In genomic region chr1:17909634-17910033, GRCh38 we compare ENCODE assay signal across 10 cellular contexts.
DNase-seq lines count a peak whose midpoint lies in the region; ATAC-seq, FAIRE-seq and TF ChIP-seq lines count a peak whose summit lies in the region.
"Had no signal": no experiment of that assay in that cellular context is flagged by ENCODE, and none has a peak within 500 bp of the region (broad histone marks: within the 10 kb centered on the region; RNA-seq: fewer than 3 reads in every experiment).

No MANE protein-coding gene starts in this region.

- ATAC-seq in HepG2 (peak; percentile 44), GM18867 (IDR thresholded peaks at IDR 0.05; ENCODE audit: unreplicated experiment) (no peak)

- POLR2A ChIA-PET in BJ (lab: Charles Lee) = no interaction called here
- POLR2A ChIA-PET in HepG2 (lab: Yijun Ruan, JAX) = no interaction called here
- POLR2A ChIA-PET in CD4-positive, alpha-beta memory T cell (lab: Charles Lee; ENCODE audit: partially characterized antibody) = no interaction called here

- H3K27ac ChIP-seq in brain microvascular endothelial cell = no peak overlapping the region
- no peak overlapping the region for H3K27ac ChIP-seq in HepG2 (ENCODE audit: extremely low read length, insufficient read depth, low read length)
- H3K27ac ChIP-seq in CD4-positive, alpha-beta memory T cell (ENCODE audit: low read depth, low read length) = no peak overlapping the region
- H3K27ac ChIP-seq in transverse colon = no peak overlapping the region
- H3K27ac ChIP-seq: Peyer's patch had no signal

- H3K36me3 ChIP-seq in BJ (ENCODE audit: control insufficient read depth, insufficient read depth, low read length) (no peaks in the 10 kb centered on the region), brain microvascular endothelial cell (replicated peaks) (no peaks in the 10 kb centered on the region), HepG2 (replicated peaks in 1 of 2; ENCODE audit: control insufficient read depth in 1 of 2, insufficient read depth in 2 of 2, low read length in 2 of 2) (no peaks in the 10 kb centered on the region), transverse colon (no peaks in the 10 kb centered on the region)
- no peaks in the 10 kb centered on the region for H3K36me3 ChIP-seq in CD4-positive, alpha-beta memory T cell (ENCODE audit: insufficient read depth, low read length)
- H3K36me3 ChIP-seq: Peyer's patch had no signal

- H3K4me3 Mint-ChIP-seq in HFFc6 = no peak overlapping the region
- H3K4me3 Mint-ChIP-seq in CD4-positive, alpha-beta memory T cell = no peak overlapping the region

- H3K9ac ChIP-seq in HepG2 (ENCODE audit: insufficient read depth, low read depth, low read length) = no peak overlapping the region

- H3K4me1 Mint-ChIP-seq in HFFc6 (ENCODE audit: low read depth) = peaks cover 14% of the 10 kb centered on the region
- no peaks in the 10 kb centered on the region for H3K4me1 Mint-ChIP-seq in CD4-positive, alpha-beta memory T cell

- FAIRE-seq in HepG2 (lab: Jason Lieb, UNC) = no peak

- H3K9me3 ChIP-seq in HepG2 (ENCODE audit: low read length) (no peaks in the 10 kb centered on the region), transverse colon (no peaks in the 10 kb centered on the region)
- H3K9me3 ChIP-seq in CD4-positive, alpha-beta memory T cell (ENCODE audit: control insufficient read depth in 1 of 2, low read length in 2 of 2) = no peaks in the 10 kb centered on the region
- H3K9me3 ChIP-seq: Peyer's patch had no signal

- H3K79me2 ChIP-seq in HepG2 (ENCODE audit: insufficient read depth, low read length) = no peaks in the 10 kb centered on the region

- H3K4me3 ChIP-seq in BJ (ENCODE audit: low read depth, low read length) (no peak overlapping the region), brain microvascular endothelial cell (ENCODE audit: low read depth, low read length) (no peak overlapping the region), HepG2 (replicated peaks in 1 of 3; ENCODE audit: insufficient read depth in 1 of 3, low read depth in 2 of 3, low read length in 3 of 3) (no peak overlapping the region), transverse colon (no peak overlapping the region)
- no peak overlapping the region for H3K4me3 ChIP-seq in CD4-positive, alpha-beta memory T cell (ENCODE audit: low read length in 2 of 2)
- H3K4me3 ChIP-seq: Peyer's patch had no signal

- no peak overlapping the region for H3K27ac Mint-ChIP-seq in HFFc6
- H3K27ac Mint-ChIP-seq in CD4-positive, alpha-beta memory T cell = no peak overlapping the region

- no peaks in the 10 kb centered on the region for H3K9me3 Mint-ChIP-seq in HFFc6
- peaks cover 0 to 4% (median 0%) of the 10 kb centered on the region in 8 donors for H3K9me3 Mint-ChIP-seq in CD4-positive, alpha-beta memory T cell

- DNase-seq in BJ (ENCODE audit: low read depth) (no peak), HFFc6 (peak; percentile 49), brain microvascular endothelial cell (peak; percentile 21), HepG2 (ENCODE audit: low spot score) (no peak), transverse colon (no peak)
- DNase-seq in CD4-positive, alpha-beta memory T cell = no peak
- no peak for DNase-seq in stimulated activated naive CD4-positive, alpha-beta T cell treated with Interleukin-2 at 50 U/mL for 16 hours (lab: John Stamatoyannopoulos, UW)
- DNase-seq: kidney glomerular epithelial cell, Peyer's patch had no signal

- peaks cover 10% of the 10 kb centered on the region for H3K27me3 Mint-ChIP-seq in HFFc6 (ENCODE audit: insufficient read depth)
- peaks cover 12 to 29% of the 10 kb centered on the region in 2 donors for H3K27me3 Mint-ChIP-seq in CD4-positive, alpha-beta memory T cell

- WGBS in HepG2 (ENCODE audit: low lambda C conversion rate) = 20% methylated on average over 3 of the region's 4 CpGs
- 20 to 40% methylated on average over 1 to 4 of the region's 4 CpGs for WGBS in transverse colon (ENCODE audit: low coverage in 1 of 2), 2 donors

- H4K20me1 ChIP-seq in HepG2 (ENCODE audit: insufficient read depth, low read length) = no peaks in the 10 kb centered on the region; the same call in 1 of the 2 replicates

- TF ChIP-seq EP300 in HepG2 (IDR thresholded peaks at IDR 0.05; ENCODE audit: low read depth in 2 of 2, low read length in 2 of 2) (no peak), HepG2 (CRISPR knock-in tag; IDR thresholded peaks at IDR 0.05; ENCODE audit: borderline replicate concordance) (no peak), transverse colon (IDR thresholded peaks at IDR 0.05; ENCODE audit: low read depth) (no peak)

- TF ChIP-seq POLR2A in HepG2 (IDR thresholded peaks at IDR 0.05; ENCODE audit: insufficient read depth in 1 of 2, low read depth in 2 of 2, low read length in 2 of 2) (no peak), transverse colon (IDR thresholded peaks at IDR 0.05) (no peak)

- H3K4me1 ChIP-seq in HepG2 (ENCODE audit: insufficient read depth, low read length) (no peaks in the 10 kb centered on the region), transverse colon (no peaks in the 10 kb centered on the region)
- no peaks in the 10 kb centered on the region for H3K4me1 ChIP-seq in CD4-positive, alpha-beta memory T cell (ENCODE audit: insufficient read depth, low read length)
- H3K4me1 ChIP-seq: Peyer's patch had no signal

- intact Hi-C loops in HepG2 (cut with micrococcal nuclease; ENCODE audit: unreplicated experiment) = no loop called here
- intact Hi-C loops in CD4-positive, alpha-beta memory T cell (cut with micrococcal nuclease) = no loop called here
- intact Hi-C loops in transverse colon (cut with DNase I; ENCODE audit: low total_unique reads) = no loop called here

- in situ Hi-C loops in brain microvascular endothelial cell (cut with HindIII; ENCODE audit: low pct_ligation_motif_present, low sequenced_read_pairs) = no loop called here
- in situ Hi-C loops in HepG2 (cut with HindIII; ENCODE audit: extremely low pct_ligation_motif_present, low pct_unique_long_range_greater_than_20kb) = no loop called here
- in situ Hi-C loops in transverse colon (cut with MboI; ENCODE audit: low pct_ligation_motif_present in 1 of 4, low pct_unique_long_range_greater_than_20kb in 1 of 4, low sequenced_read_pairs in 3 of 4) = loop anchor here in 1 of 4 donors (25.0 kb wide), 1 partner anchor 678 kb away; no protein-coding TSS in a partner anchor

- no peaks in the 10 kb centered on the region for H3K36me3 Mint-ChIP-seq in HFFc6 (ENCODE audit: low read depth)
- H3K36me3 Mint-ChIP-seq in CD4-positive, alpha-beta memory T cell = no peaks in the 10 kb centered on the region

- TF ChIP-seq CTCF in BJ (IDR thresholded peaks at IDR 0.05; ENCODE audit: insufficient read depth, low read depth, low read length) (peak; percentile 44), HFFc6 (IDR thresholded peaks at IDR 0.05) (peak; percentile 78), brain microvascular endothelial cell (IDR thresholded peaks at IDR 0.05; ENCODE audit: low read depth, low read length, missing control alignments) (peak; percentile 63), HepG2 (CRISPR knock-in tag; IDR thresholded peaks at IDR 0.05) (peak; percentile 49), transverse colon (IDR thresholded peaks at IDR 0.05) (no peak)

- CTCF ChIA-PET in BJ (lab: Yijun Ruan, JAX) = interaction anchor here (0.6 to 3.1 kb wide), 8 partner anchors 12 to 258 kb away, joined by 3 to 15 read pairs (median 4); no protein-coding TSS in a partner anchor
- CTCF ChIA-PET in HepG2 (lab: Yijun Ruan, JAX; ENCODE audit: low intra/inter-chr PET ratio, low total read pairs) = no interaction called here
- CTCF ChIA-PET in CD4-positive, alpha-beta memory T cell (lab: Charles Lee; ENCODE audit: partially characterized antibody) = no interaction called here

- H3K27me3 ChIP-seq in BJ (ENCODE audit: control insufficient read depth, insufficient read depth, low read length) = peaks cover 4% of the 10 kb centered on the region; the same call in 1 of the 2 replicates
- no peaks in the 10 kb centered on the region for H3K27me3 ChIP-seq in brain microvascular endothelial cell (replicated peaks)
- H3K27me3 ChIP-seq in HepG2 (ENCODE audit: control insufficient read depth in 1 of 2, insufficient read depth in 2 of 2, low read length in 2 of 2) = peaks cover 0 to 4% of the 10 kb centered on the region in 2 experiments; a peak in 2 of 5 replicates
- H3K27me3 ChIP-seq in CD4-positive, alpha-beta memory T cell (ENCODE audit: insufficient read depth, low read length) = no peaks in the 10 kb centered on the region
- H3K27me3 ChIP-seq in transverse colon = peaks cover 81% of the 10 kb centered on the region
- H3K27me3 ChIP-seq: Peyer's patch had no signal

- no peak overlapping the region for H3K4me2 ChIP-seq in HepG2 (ENCODE audit: low read depth, low read length)

- no peak for TF ChIP-seq RAD21 in HepG2 (CRISPR knock-in tag; IDR thresholded peaks at IDR 0.05)

- no TSS peak for BruUV-seq in HepG2 (replicated peaks; lab: Mats Ljungman, UMichigan)

- H2AFZ ChIP-seq in HepG2 (ENCODE audit: low read length) = no peak overlapping the region

TF ChIP-seq in HepG2, 621 proteins besides CTCF, POLR2A, EP300 and RAD21:
- no peak for TF ChIP-seq MED8 (CRISPR knock-in tag; IDR thresholded peaks at IDR 0.05; ENCODE audit: insufficient replicate concordance)
- peak; percentile 48 for TF ChIP-seq STAG1 (CRISPR knock-in tag; IDR thresholded peaks at IDR 0.05)

Comparison
In these comparisons a context has a peak if more than half of its experiments do, and no peak if none do; other contexts are left out.
1. DNase-seq: peak in HFFc6 (single experiment) and brain microvascular endothelial cell (single experiment); none in BJ (single experiment), HepG2 (single experiment), CD4-positive, alpha-beta memory T cell (0 of 5), transverse colon (single experiment) and stimulated activated naive CD4-positive, alpha-beta T cell treated with Interleukin-2 at 50 U/mL for 16 hours (single experiment).
2. CTCF ChIP-seq: peak in BJ (single experiment), HFFc6 (single experiment), brain microvascular endothelial cell (single experiment) and HepG2 (single experiment); none in transverse colon (0 of 5).